In genomic region chr6:167774881-167775280, GRCh38 we compare ENCODE assay signal across 11 cellular contexts.
"Had no signal": no experiment of that assay in that cellular context is flagged by ENCODE, and none has a peak within 500 bp of the region (broad histone marks: within the 10 kb centered on the region; RNA-seq: fewer than 3 reads in every experiment).

No MANE protein-coding gene starts in this region.

- H2AFZ ChIP-seq: GM23248, GM23338 had no signal

- H3K36me3 ChIP-seq: HAP-1 had no signal

- H3K4me2 ChIP-seq: GM23338 had no signal

- H3K9me3 ChIP-seq: HAP-1 had no signal

- H3K27ac ChIP-seq: GM23248 had no signal

- H3K9ac ChIP-seq: GM23248 had no signal

- H3K4me1 ChIP-seq: HAP-1 had no signal

- DNase-seq: GM23248, GOT3, H7, H9, HCEC 1CT, HFFc6 had no signal

- H3K4me3 ChIP-seq: GM23248, GM23338, HAP-1 had no signal

- ATAC-seq: GM23338, HCT116 had no signal

- FAIRE-seq: H1, H54 had no signal
